ENCODE assay signal across 1 cellular context in genomic region chr7:1503816-1504775, GRCh38.
TF ChIP-seq lines count a peak whose summit lies in the region.

Gene INTS1 (minus strand): TSS chr7:1504389. CDS start chr7:1503960, 429 bp downstream.

TF ChIP-seq in HepG2, 621 proteins besides CTCF, POLR2A, EP300 and RAD21 (continued from another document and continues in another):
- TF ChIP-seq SETDB1 (CRISPR knock-in tag; IDR thresholded peaks at IDR 0.05; ENCODE audit: borderline replicate concordance): no peak
- no peak for TF ChIP-seq NFYB (CRISPR knock-in tag; IDR thresholded peaks at IDR 0.05)
- no peak for TF ChIP-seq TSC22D2 (CRISPR knock-in tag; IDR thresholded peaks at IDR 0.05; ENCODE audit: borderline replicate concordance)
- TF ChIP-seq MBNL3 (CRISPR knock-in tag; conservative IDR thresholded peaks at IDR 0.05): no peak
- no peak for TF ChIP-seq KDM1A (CRISPR knock-in tag; IDR thresholded peaks at IDR 0.05)
- TF ChIP-seq CHD2 (IDR thresholded peaks at IDR 0.05; ENCODE audit: low read depth, low read length): peak; percentile 43; the same call in 1 of the 2 replicates
- peak; percentile 63; the same call in 1 of the 2 replicates for TF ChIP-seq HDAC2 (CRISPR knock-in tag; IDR thresholded peaks at IDR 0.05)
- no peak for TF ChIP-seq NBN (conservative IDR thresholded peaks at IDR 0.05)
- TF ChIP-seq MBD4 (IDR thresholded peaks at IDR 0.05; ENCODE audit: borderline replicate concordance, low read length): no peak
- no peak for TF ChIP-seq KLF11 (CRISPR knock-in tag; IDR thresholded peaks at IDR 0.05)
- TF ChIP-seq ATF6 (CRISPR knock-in tag; conservative IDR thresholded peaks at IDR 0.05): no peak
- TF ChIP-seq ATRX (CRISPR knock-in tag; IDR thresholded peaks at IDR 0.05; ENCODE audit: borderline replicate concordance): no peak
- TF ChIP-seq ATF3 (CRISPR knock-in tag; IDR thresholded peaks at IDR 0.05): no peak
- TF ChIP-seq ETV5 (CRISPR knock-in tag; IDR thresholded peaks at IDR 0.05; ENCODE audit: borderline replicate concordance): peak; percentile 83
- no peak for TF ChIP-seq ZSCAN30 (CRISPR knock-in tag; IDR thresholded peaks at IDR 0.05)
- TF ChIP-seq ZNF691 (CRISPR knock-in tag; IDR thresholded peaks at IDR 0.05; ENCODE audit: borderline replicate concordance, low read depth): peak; percentile 70
- no peak for TF ChIP-seq ZKSCAN1 (IDR thresholded peaks at IDR 0.05; ENCODE audit: low read length)
- TF ChIP-seq HMGA1 (CRISPR knock-in tag; conservative IDR thresholded peaks at IDR 0.05): no peak
- no peak for TF ChIP-seq BATF2 (CRISPR knock-in tag; IDR thresholded peaks at IDR 0.05)
- TF ChIP-seq TBX3 (IDR thresholded peaks at IDR 0.05; ENCODE audit: borderline replicate concordance): no peak
- TF ChIP-seq ARNT2 (CRISPR knock-in tag; IDR thresholded peaks at IDR 0.05; ENCODE audit: low read depth): peak; percentile 44; the same call in 1 of the 2 replicates
- no peak for TF ChIP-seq ZFP41 (CRISPR knock-in tag; IDR thresholded peaks at IDR 0.05; ENCODE audit: borderline replicate concordance)
- TF ChIP-seq RERE (CRISPR knock-in tag; IDR thresholded peaks at IDR 0.05; ENCODE audit: low read depth): 0 out of 2 replicates have a peak, but pooled peaks have one; percentile 49
- peak; percentile 16; the same call in 1 of the 2 replicates for TF ChIP-seq ZNF225 (CRISPR knock-in tag; IDR thresholded peaks at IDR 0.05)
- TF ChIP-seq ZNF775 (CRISPR knock-in tag; IDR thresholded peaks at IDR 0.05; ENCODE audit: borderline replicate concordance): no peak
- TF ChIP-seq IRF2 (CRISPR knock-in tag; IDR thresholded peaks at IDR 0.05): peak; percentile 88
- peak; percentile 74 for TF ChIP-seq HDAC1 (CRISPR knock-in tag; IDR thresholded peaks at IDR 0.05)
- TF ChIP-seq TFDP1 (CRISPR knock-in tag; IDR thresholded peaks at IDR 0.05; ENCODE audit: borderline replicate concordance): peak; percentile 71; the same call in 1 of the 2 replicates
- TF ChIP-seq TFDP2 (CRISPR knock-in tag; IDR thresholded peaks at IDR 0.05): peak; percentile 75
- TF ChIP-seq ZNF367 (CRISPR knock-in tag; IDR thresholded peaks at IDR 0.05; ENCODE audit: borderline replicate concordance): no peak
- TF ChIP-seq TIGD3 (CRISPR knock-in tag; IDR thresholded peaks at IDR 0.05; ENCODE audit: borderline replicate concordance): no peak
- TF ChIP-seq ZNF550 (CRISPR knock-in tag; IDR thresholded peaks at IDR 0.05; ENCODE audit: borderline replicate concordance): no peak
- no peak for TF ChIP-seq E2F5 (CRISPR knock-in tag; conservative IDR thresholded peaks at IDR 0.05)
- TF ChIP-seq ZC3H4 (CRISPR knock-in tag; IDR thresholded peaks at IDR 0.05; ENCODE audit: borderline replicate concordance): no peak
- no peak for TF ChIP-seq ZNF83 (CRISPR knock-in tag; IDR thresholded peaks at IDR 0.05; ENCODE audit: borderline replicate concordance)
- no peak for TF ChIP-seq MLXIP (CRISPR knock-in tag; IDR thresholded peaks at IDR 0.05; ENCODE audit: borderline replicate concordance)
- no peak for TF ChIP-seq ZNF790 (CRISPR knock-in tag; IDR thresholded peaks at IDR 0.05; ENCODE audit: borderline replicate concordance)
- TF ChIP-seq PLRG1 (conservative IDR thresholded peaks at IDR 0.05): no peak
- peak; percentile 96 for TF ChIP-seq ZBTB25 (CRISPR knock-in tag; IDR thresholded peaks at IDR 0.05)
- TF ChIP-seq ZNF816 (CRISPR knock-in tag; IDR thresholded peaks at IDR 0.05; ENCODE audit: borderline replicate concordance): no peak
- TF ChIP-seq SMC3 (IDR thresholded peaks at IDR 0.05; ENCODE audit: low read length): no peak
- TF ChIP-seq ZBTB38 (CRISPR knock-in tag; IDR thresholded peaks at IDR 0.05): peak; percentile 68; the same call in 1 of the 2 replicates
- peak; percentile 88; the same call in 1 of the 2 replicates for TF ChIP-seq RELA (CRISPR knock-in tag; IDR thresholded peaks at IDR 0.05)
- no peak; the same call in 1 of the 2 replicates for TF ChIP-seq ZNF740 (CRISPR knock-in tag; IDR thresholded peaks at IDR 0.05)
- peak; percentile 88 for TF ChIP-seq KDM2A (CRISPR knock-in tag; IDR thresholded peaks at IDR 0.05; ENCODE audit: borderline replicate concordance, low read depth)
- peak; percentile 65 for TF ChIP-seq ZNF777 (CRISPR knock-in tag; IDR thresholded peaks at IDR 0.05)
- TF ChIP-seq KAT8 (CRISPR knock-in tag; IDR thresholded peaks at IDR 0.05): peak; percentile 98
- peak; percentile 75; the same call in 1 of the 2 replicates for TF ChIP-seq ZNF766 (CRISPR knock-in tag; IDR thresholded peaks at IDR 0.05; ENCODE audit: borderline replicate concordance)
